1 cellular context compared by ENCODE assay signal in genomic region chr2:89767581-89768435, GRCh38.
TF ChIP-seq lines count a peak whose summit lies in the region.

No MANE protein-coding gene starts in this region.

TF ChIP-seq in GM12878, 131 proteins besides CTCF, POLR2A, EP300 and RAD21:
- TF ChIP-seq, protein P1, sequence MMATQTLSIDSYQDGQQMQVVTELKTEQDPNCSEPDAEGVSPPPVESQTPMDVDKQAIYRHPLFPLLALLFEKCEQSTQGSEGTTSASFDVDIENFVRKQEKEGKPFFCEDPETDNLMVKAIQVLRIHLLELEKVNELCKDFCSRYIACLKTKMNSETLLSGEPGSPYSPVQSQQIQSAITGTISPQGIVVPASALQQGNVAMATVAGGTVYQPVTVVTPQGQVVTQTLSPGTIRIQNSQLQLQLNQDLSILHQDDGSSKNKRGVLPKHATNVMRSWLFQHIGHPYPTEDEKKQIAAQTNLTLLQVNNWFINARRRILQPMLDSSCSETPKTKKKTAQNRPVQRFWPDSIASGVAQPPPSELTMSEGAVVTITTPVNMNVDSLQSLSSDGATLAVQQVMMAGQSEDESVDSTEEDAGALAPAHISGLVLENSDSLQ (IDR thresholded peaks at IDR 0.05) = no peak
- TF ChIP-seq SMAD1 (IDR thresholded peaks at IDR 0.05; ENCODE audit: low read depth, partially characterized antibody) = no peak
- TF ChIP-seq SUZ12 (IDR thresholded peaks at IDR 0.05; ENCODE audit: unreplicated experiment) = peak; percentile 86
- no peak for TF ChIP-seq ZNF274 (IDR thresholded peaks at IDR 0.05; ENCODE audit: insufficient read depth, insufficient read length)
